Comparison of ENCODE assay signal across 11 cellular contexts in the genomic region with DNA sequence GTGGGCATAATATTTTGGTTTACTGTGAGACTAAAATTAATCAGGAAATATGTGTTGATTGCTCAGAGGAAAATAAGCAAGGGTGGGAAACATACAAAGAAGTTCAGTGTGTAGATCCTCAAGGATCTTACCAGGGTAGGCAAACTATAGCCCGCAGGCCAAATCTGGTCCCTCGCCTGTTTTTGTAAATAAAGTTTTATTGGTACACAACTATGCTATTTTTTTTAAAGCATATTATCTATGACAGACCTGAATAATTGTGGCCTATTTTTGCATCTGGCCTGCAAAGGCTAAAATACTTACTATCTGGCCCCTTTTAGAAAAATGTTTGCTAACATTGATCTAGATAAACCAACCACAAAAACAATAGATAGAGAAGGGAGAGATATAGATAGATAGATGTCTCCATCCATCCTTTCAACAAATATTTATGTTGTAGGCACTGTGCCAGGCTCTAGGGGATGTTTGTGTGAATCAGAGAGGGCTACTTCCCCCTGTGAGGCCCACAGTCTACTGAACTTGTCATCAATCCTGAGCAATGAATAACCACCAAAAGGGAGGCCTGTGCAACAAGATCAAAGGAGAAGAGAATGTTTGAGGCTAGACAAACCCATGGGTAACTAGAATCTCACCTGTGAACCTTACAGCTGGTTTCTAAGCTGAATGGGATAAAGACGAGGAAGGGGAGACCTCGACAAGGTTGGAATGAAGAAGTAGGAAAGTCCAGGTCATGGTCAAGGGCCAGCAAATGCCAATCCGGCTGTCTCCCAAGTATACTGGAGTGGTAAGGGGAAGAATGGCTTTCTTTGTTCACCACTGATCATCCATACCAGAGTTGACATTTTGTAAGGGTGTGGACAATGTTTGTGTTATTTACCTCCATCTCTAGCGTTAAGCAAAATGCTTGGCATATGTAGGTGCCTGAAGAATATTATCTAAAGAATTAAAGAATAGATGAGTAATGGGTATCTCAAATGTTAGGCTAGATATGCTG. TPM values are rescaled to one million over a fixed set of nuclear protein-coding genes. Genes with fewer than 3 reads are reported as not detected.
DNase-seq lines count a peak whose midpoint lies in the region; ATAC-seq, FAIRE-seq and TF ChIP-seq lines count a peak whose summit lies in the region.
"Had no signal": no experiment of that assay in that cellular context is flagged by ENCODE, and none has a peak within 500 bp of the region (broad histone marks: within the 10 kb centered on the region; RNA-seq: fewer than 3 reads in every experiment).

No MANE protein-coding gene starts in this region.

- no peak overlapping the region for H3K4me2 ChIP-seq in fibroblast of lung (ENCODE audit: extremely low read depth, insufficient read depth, low read length)

- H3K9me3 ChIP-seq in cardiac muscle cell (ENCODE audit: low read depth) = no peaks in the 10 kb centered on the region
- H3K9me3 ChIP-seq in fibroblast of lung (ENCODE audit: control insufficient read depth, insufficient read depth, low read depth, low read length) = no peaks in the 10 kb centered on the region

- TF ChIP-seq CTCF in cardiac muscle cell (IDR thresholded peaks at IDR 0.05; ENCODE audit: low read depth, low read length) (no peak), fibroblast of lung (conservative IDR thresholded peaks at IDR 0.05 in 1 of 2, IDR thresholded peaks at IDR 0.05 in 1 of 2; ENCODE audit: low read depth in 1 of 2, low read length in 2 of 2) (no peak)

- H3K4me3 ChIP-seq in cardiac muscle cell = no peak overlapping the region
- no peak overlapping the region for H3K4me3 ChIP-seq in fibroblast of lung (replicated peaks in 1 of 4; ENCODE audit: control extremely low read depth in 1 of 4, insufficient read depth in 1 of 4, low read depth in 3 of 4, low read length in 4 of 4)
- H3K4me3 ChIP-seq: coronary artery had no signal

- ATAC-seq in Right ventricle myocardium superior (ENCODE audit: poor library complexity) = no peak

- no peaks in the 10 kb centered on the region for H3K27me3 ChIP-seq in cardiac muscle cell
- no peaks in the 10 kb centered on the region for H3K27me3 ChIP-seq in fibroblast of lung (ENCODE audit: control insufficient read depth, insufficient read depth, low read length)

- DNase-seq in cardiac muscle cell (ENCODE audit: low read depth in 1 of 2, low spot score in 1 of 2) (peak in 1 of 2 donors; percentile 72), Right ventricle myocardium superior (no peak), fibroblast of lung (ENCODE audit: low read depth in 2 of 2) (peak; percentile 43 to 96), urothelium cell line (ENCODE audit: low spot score) (peak; percentile 58), NCI-H2196 (lab: John Stamatoyannopoulos, UW; ENCODE audit: unreplicated experiment) (no peak), midbrain (lab: John Stamatoyannopoulos, UW) (no peak), G401 (ENCODE audit: low spot score) (no peak)
- DNase-seq in activated CD4-positive, alpha-beta T cell treated with anti-CD3 and anti-CD28 coated beads for 1 hour = peak; percentile 23
- DNase-seq: AML-193 had no signal

- H3K36me3 ChIP-seq in cardiac muscle cell (peaks cover 72% of the 10 kb centered on the region), fibroblast of lung (ENCODE audit: control insufficient read depth, insufficient read depth, low read length) (no peaks in the 10 kb centered on the region)

- no peak for FAIRE-seq in urothelium cell line (lab: Jason Lieb, UNC)

- no peak overlapping the region for H3K9ac ChIP-seq in fibroblast of lung (ENCODE audit: insufficient read depth, low read length)

- H3K27ac ChIP-seq in cardiac muscle cell (peak overlapping the region; percentile 90), fibroblast of lung (ENCODE audit: insufficient read depth, low read length) (no peak overlapping the region)
- H3K27ac ChIP-seq: coronary artery had no signal

- in situ Hi-C loops in G401 (cut with HindIII; ENCODE audit: low sequenced_read_pairs) = no loop called here

- intact Hi-C loops in Right ventricle myocardium superior (cut with DNase I) = no loop called here

- H4K20me1 ChIP-seq in fibroblast of lung (ENCODE audit: control insufficient read depth, extremely low read depth, insufficient read depth, low read length) = no peaks in the 10 kb centered on the region

- H3K4me1 ChIP-seq in cardiac muscle cell (ENCODE audit: low read depth) (peaks cover 20% of the 10 kb centered on the region), fibroblast of lung (ENCODE audit: control insufficient read depth, extremely low read depth, insufficient read depth, low read length) (peaks cover 6% of the 10 kb centered on the region)

- no peak overlapping the region for H2AFZ ChIP-seq in fibroblast of lung (ENCODE audit: low read length)

- no peaks in the 10 kb centered on the region for H3K79me2 ChIP-seq in fibroblast of lung (ENCODE audit: control insufficient read depth, insufficient read depth, low read length)

RNA-seq across cellular contexts. Expression of a gene that starts 23.6 kb away (rescaled TPM):
- 225 and 367 TPM in 2 replicates for total RNA-seq in cardiac muscle cell
- 110 and 152 TPM in 2 replicates for polyA plus RNA-seq in cardiac muscle cell
- total RNA-seq in Right ventricle myocardium superior = 216 TPM
- total RNA-seq in fibroblast of lung = 6.9 and 12.1 TPM in 2 replicates
- 2.4 and 44.1 TPM in 2 replicates for polyA plus RNA-seq in fibroblast of lung
- 1.6 and 33.1 TPM in 2 replicates for polyA plus RNA-seq in fibroblast of lung (2012)
- 2.9 and 24.3 TPM in 2 replicates for polyA minus RNA-seq in fibroblast of lung (ENCODE audit: low replicate concordance)
- 0.07 and 0.37 TPM in 2 replicates for total RNA-seq in G401 (2014; rRNA removed; shearing (Covaris generic))
- polyA plus RNA-seq: neural cell had no signal

Comparison
In these comparisons a context has a peak if more than half of its experiments do, and no peak if none do; other contexts are left out.
1. DNase-seq: peak in activated CD4-positive, alpha-beta T cell treated with anti-CD3 and anti-CD28 coated beads for 1 hour (single experiment), fibroblast of lung (2 of 2) and urothelium cell line (single experiment); none in Right ventricle myocardium superior (single experiment), NCI-H2196 (single experiment), midbrain (single experiment) and G401 (single experiment).
2. RNA of a gene that starts 23.6 kb away (total RNA-seq): 225 to 367 TPM in cardiac muscle cell and 216 TPM in Right ventricle myocardium superior (single experiment); 6.9 to 12.1 TPM in fibroblast of lung and 0.07 to 0.37 TPM in G401; every median in the first group is over 10 times any median in the second.